8 cellular contexts compared by ENCODE assay signal in the genomic region with DNA sequence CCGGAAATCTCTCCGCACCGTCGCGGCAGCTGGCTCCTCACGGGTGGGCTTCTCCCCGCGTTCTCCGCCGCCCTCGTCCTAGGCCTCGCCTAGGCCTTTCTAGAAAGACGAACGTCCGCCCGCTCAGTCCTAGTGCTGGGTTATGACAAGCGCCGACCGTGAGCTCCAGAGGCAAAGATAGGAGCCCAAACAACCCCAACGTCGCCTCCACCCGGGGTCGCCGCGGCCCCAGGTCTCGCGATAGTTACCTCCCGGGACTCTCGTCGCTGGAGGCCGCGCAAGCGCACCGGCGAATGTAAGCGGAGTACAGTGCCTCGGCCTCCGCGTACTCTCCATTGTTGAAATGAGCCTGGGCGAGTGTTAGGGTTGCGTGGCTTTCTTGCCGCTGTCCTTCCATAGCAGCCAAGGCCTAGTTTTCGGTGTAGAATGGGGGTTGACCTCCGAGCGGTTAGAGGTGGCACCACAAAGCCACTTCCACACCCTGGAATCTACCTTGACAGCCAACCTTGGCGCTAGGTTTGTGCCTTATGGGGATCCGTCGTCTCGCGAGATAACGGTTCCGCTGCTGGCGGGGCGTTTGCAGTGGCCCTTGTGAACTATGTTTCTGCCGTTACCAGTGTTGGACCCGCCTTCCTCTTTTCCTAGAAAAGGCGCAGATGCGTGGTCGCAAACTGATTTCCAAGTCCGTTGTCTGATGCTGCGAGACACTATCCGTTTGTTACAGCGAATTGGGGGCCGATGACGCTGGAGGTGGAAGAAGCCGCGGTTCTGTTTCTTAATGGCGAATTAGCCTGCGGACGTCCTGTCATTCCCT. TPM values are rescaled to one million over a fixed set of nuclear protein-coding genes. Genes with fewer than 3 reads are reported as not detected.
A peak's percentile ranks its signal among the peaks of the same experiment; 100 is the strongest.
DNase-seq lines count a peak whose midpoint lies in the region; ATAC-seq and TF ChIP-seq lines count a peak whose summit lies in the region.

A gene (minus strand): TSS at position 526 of the 814 bp plus-strand sequence. CDS start 129 bp downstream, at position 397.

- peaks cover 2% of the 10 kb centered on the region for H3K36me3 Mint-ChIP-seq in T-helper 17 cell (ENCODE audit: low read depth)

- H3K4me3 ChIP-seq in right atrium auricular region (peak within 1 kb of the TSS; percentile 87 to 88), psoas muscle (peak within 1 kb of the TSS; percentile 76), urinary bladder (ENCODE audit: low read depth, low read length) (peak within 1 kb of the TSS; percentile 72)

- 0% methylated on average over 68 to 70 of the region's 70 CpGs for whole genome bisulfite sequencing in psoas muscle, 3 donors
- under 1% methylated on average over 70 of the region's 70 CpGs for WGBS in urinary bladder

- TF ChIP-seq CTCF in right atrium auricular region (IDR thresholded peaks at IDR 0.05) (peak in 1 of 2 donors; percentile 26), psoas muscle (IDR thresholded peaks at IDR 0.05) (no peak)

- H3K27ac Mint-ChIP-seq in T-helper 17 cell, result peak within 1 kb of the TSS; percentile 100

- peaks cover 5% of the 10 kb centered on the region for H3K27me3 Mint-ChIP-seq in T-helper 17 cell

- intact Hi-C loops in psoas muscle (cut with DNase I), result no loop called here

- DNase-seq in NCI-H187 (lab: John Stamatoyannopoulos, UW) (peak; percentile 94 to 100), T-helper 17 cell (peak; percentile 88 to 89 (median 89)), amygdala (lab: John Stamatoyannopoulos, UW) (peak; percentile 59 to 99 (median 91)), right atrium auricular region (ENCODE audit: low spot score) (peak; percentile 95), psoas muscle (peak; percentile 94 to 97)

- peak within 1 kb of the TSS; percentile 98 for H3K4me3 Mint-ChIP-seq in T-helper 17 cell

- H3K4me1 ChIP-seq in right atrium auricular region (peaks cover 0 to 44% of the 10 kb centered on the region in 2 donors), psoas muscle (peaks cover 41% of the 10 kb centered on the region), urinary bladder (ENCODE audit: insufficient read depth) (peaks cover 2% of the 10 kb centered on the region)

- H3K36me3 ChIP-seq in right atrium auricular region (no peaks in the 10 kb centered on the region), psoas muscle (ENCODE audit: insufficient read depth in 1 of 2, low read depth in 1 of 2) (no peaks in the 10 kb centered on the region), urinary bladder (ENCODE audit: insufficient read depth) (no peaks in the 10 kb centered on the region)

- ATAC-seq in GM18502 (IDR thresholded peaks at IDR 0.05; ENCODE audit: poor library complexity, unreplicated experiment) (peak; percentile 88), HG02943 (IDR thresholded peaks at IDR 0.05; ENCODE audit: low read depth, unreplicated experiment) (peak; percentile 86), T-helper 17 cell (peak; percentile 87), psoas muscle (peak; percentile 97 to 99 (median 98))

- peaks cover 21% of the 10 kb centered on the region for H3K4me1 Mint-ChIP-seq in T-helper 17 cell

- no peaks in the 10 kb centered on the region for H3K27me3 ChIP-seq in right atrium auricular region
- H3K27me3 ChIP-seq in psoas muscle (ENCODE audit: insufficient read depth in 3 of 3, low read length in 2 of 3), result no peaks in the 10 kb centered on the region

- peak within 1 kb of the TSS; percentile 97 for H3K27ac ChIP-seq in right atrium auricular region
- peak within 1 kb of the TSS; percentile 93 for H3K27ac ChIP-seq in psoas muscle
- peak within 1 kb of the TSS; percentile 95 for H3K27ac ChIP-seq in urinary bladder (ENCODE audit: low read depth)

- H3K9me3 ChIP-seq in T-helper 17 cell (ENCODE audit: control insufficient read depth, low read length, poor library complexity, severe bottlenecking) (no peaks in the 10 kb centered on the region), right atrium auricular region (no peaks in the 10 kb centered on the region), psoas muscle (no peaks in the 10 kb centered on the region)

RNA-seq across cellular contexts. Expression of the gene that starts here (rescaled TPM):
- total RNA-seq in T-helper 17 cell (10 to 100 TPM; 33.4 to 36.9 TPM), right atrium auricular region (1 to 10 TPM; 3.7 to 6.6 TPM), psoas muscle (10 to 100 TPM in 1 of 4 donors, 1 to 10 TPM in 3; 3.7 to 10.3 (median 6.5) TPM), urinary bladder (19.0 TPM)
- polyA plus RNA-seq in psoas muscle (10 to 100 TPM in 1 of 3 donors, 1 to 10 TPM in 2; 4.4 to 22.1 (median 9.6) TPM), urinary bladder (20.9 TPM)

Comparison
In these comparisons a context has a peak if more than half of its experiments do, and no peak if none do; other contexts are left out.
1. Peak in every context shown above with its lines: DNase-seq, ATAC-seq, H3K4me3 ChIP-seq and H3K27ac ChIP-seq.